ENCODE assay signal across 18 cellular contexts in the genomic region with DNA sequence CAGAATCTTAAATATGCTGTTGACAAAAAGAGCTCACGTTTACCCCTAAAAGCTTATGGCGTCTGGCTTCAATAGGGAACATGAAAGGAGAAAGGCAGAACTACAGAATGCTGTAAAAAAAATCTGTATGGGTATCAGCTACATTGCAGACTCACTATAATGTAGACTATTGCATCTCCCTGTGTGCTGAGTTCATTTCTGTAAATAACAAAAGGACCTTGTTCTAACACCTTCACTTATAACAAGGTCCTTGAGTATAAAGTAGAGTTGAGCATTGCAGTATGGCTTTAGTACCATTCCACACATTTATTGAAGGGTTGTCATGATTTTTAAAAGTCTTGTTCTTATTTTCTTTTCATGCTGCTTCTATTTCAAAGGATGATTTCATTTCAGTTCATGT.
DNase-seq lines count a peak whose midpoint lies in the region; ATAC-seq and TF ChIP-seq lines count a peak whose summit lies in the region.
"Had no signal": no experiment of that assay in that cellular context is flagged by ENCODE, and none has a peak within 500 bp of the region (broad histone marks: within the 10 kb centered on the region; RNA-seq: fewer than 3 reads in every experiment).

No MANE protein-coding gene starts in this region.

- CTCF ChIA-PET in HEK293 (lab: Yijun Ruan, JAX) = no interaction called here

- ATAC-seq in Right ventricle myocardium superior (ENCODE audit: poor library complexity) (peak; percentile 39), Right ventricle myocardium inferior (no peak), left lung (peak; percentile 91), HG03097 (IDR thresholded peaks at IDR 0.05; ENCODE audit: low FRiP score, unreplicated experiment) (no peak)
- ATAC-seq: A549; CD8-positive, alpha-beta T cell had no signal

- no peaks in the 10 kb centered on the region for H3K9me3 ChIP-seq in HEK293 (ENCODE audit: control insufficient read depth, insufficient read depth, low read depth, low read length)
- H3K9me3 ChIP-seq in endocrine pancreas (ENCODE audit: control insufficient read depth, low read length) = no peaks in the 10 kb centered on the region
- no peaks in the 10 kb centered on the region for H3K9me3 ChIP-seq in left lung
- H3K9me3 ChIP-seq: A549; BLaER1 treated with 17β-estradiol and CSF1 and Interleukin-3, amounts not matched to agents 10 nM and 100 nM; Caco-2 had no signal

- POLR2A ChIA-PET in HEK293 (lab: Yijun Ruan, JAX) = no interaction called here

- H3K27ac ChIP-seq in HEK293 (ENCODE audit: extremely low read depth, low read depth, low read length) (no peak overlapping the region), left lung (no peak overlapping the region)
- H3K27ac ChIP-seq: 22Rv1; A549; BLaER1 treated with 17β-estradiol and CSF1 and Interleukin-3, amounts not matched to agents 10 nM and 100 nM; C4-2B had no signal

- TF ChIP-seq CTCF in HEK293 (tag by site-specific recombination; IDR thresholded peaks at IDR 0.05) (no peak), left lung (IDR thresholded peaks at IDR 0.05) (no peak)

- DNase-seq in Right ventricle myocardium superior (no peak), Right ventricle myocardium inferior (ENCODE audit: missing footprints) (no peak), left lung (no peak), SKM-1 treated with dmso at 0.1 percent for 144 hours (lab: John Stamatoyannopoulos, UW; ENCODE audit: unreplicated experiment) (no peak)
- DNase-seq: AML-193; Caco-2; Calu3; CD4-positive, alpha-beta T cell; CD8-positive, alpha-beta T cell; DMS79 treated with DMSO at 0.1 percent for 48 hours; GF-D8 had no signal

- H3K27me3 ChIP-seq in endocrine pancreas (ENCODE audit: control insufficient read depth, insufficient read depth, low read length) (no peaks in the 10 kb centered on the region), left lung (no peaks in the 10 kb centered on the region)
- H3K27me3 ChIP-seq: BLaER1 treated with 17β-estradiol and CSF1 and Interleukin-3, amounts not matched to agents 10 nM and 100 nM had no signal

- H3K9ac ChIP-seq in endocrine pancreas (ENCODE audit: control insufficient read depth, insufficient read depth, low read length) = no peak overlapping the region
- H3K9ac ChIP-seq: BLaER1 treated with 17β-estradiol and CSF1 and Interleukin-3, amounts not matched to agents 10 nM and 100 nM had no signal

- H3K4me1 ChIP-seq in HEK293 (ENCODE audit: control insufficient read depth, insufficient read depth, low read length) = no peaks in the 10 kb centered on the region
- peaks cover 17% of the 10 kb centered on the region for H3K4me1 ChIP-seq in endocrine pancreas (ENCODE audit: control insufficient read depth, insufficient read depth, low read length)
- no peaks in the 10 kb centered on the region for H3K4me1 ChIP-seq in left lung
- H3K4me1 ChIP-seq: A549; BLaER1 treated with 17β-estradiol and CSF1 and Interleukin-3, amounts not matched to agents 10 nM and 100 nM; Caco-2 had no signal

- H3K36me3 ChIP-seq in HEK293 (ENCODE audit: control insufficient read depth in 2 of 2, insufficient read depth in 1 of 2, low read length in 2 of 2) = no peaks in the 10 kb centered on the region
- H3K36me3 ChIP-seq in endocrine pancreas (ENCODE audit: control insufficient read depth, insufficient read depth, low read length) = no peaks in the 10 kb centered on the region
- H3K36me3 ChIP-seq in left lung = no peaks in the 10 kb centered on the region
- H3K36me3 ChIP-seq: BLaER1 treated with 17β-estradiol and CSF1 and Interleukin-3, amounts not matched to agents 10 nM and 100 nM had no signal

- intact Hi-C loops in Right ventricle myocardium superior (cut with DNase I) (no loop called here), Right ventricle myocardium inferior (cut with DNase I) (no loop called here), left lung (cut with DNase I) (no loop called here)

- no peak overlapping the region for H3K4me3 ChIP-seq in HEK293 (ENCODE audit: low read depth, low read length)
- peak overlapping the region; percentile 34 for H3K4me3 ChIP-seq in endocrine pancreas (ENCODE audit: control insufficient read depth, insufficient read depth, low read length)
- H3K4me3 ChIP-seq in left lung = no peak overlapping the region
- H3K4me3 ChIP-seq: A549; BLaER1 treated with 17β-estradiol and CSF1 and Interleukin-3, amounts not matched to agents 10 nM and 100 nM had no signal

TF ChIP-seq in HEK293, 187 proteins besides CTCF, POLR2A, EP300 and RAD21:
- TF ChIP-seq ZNF132 (tag by site-specific recombination; IDR thresholded peaks at IDR 0.05; ENCODE audit: borderline replicate concordance) (no peak), ZXDB (tag by site-specific recombination; IDR thresholded peaks at IDR 0.05) (no peak)
- TF ChIP-seq, protein P1, sequence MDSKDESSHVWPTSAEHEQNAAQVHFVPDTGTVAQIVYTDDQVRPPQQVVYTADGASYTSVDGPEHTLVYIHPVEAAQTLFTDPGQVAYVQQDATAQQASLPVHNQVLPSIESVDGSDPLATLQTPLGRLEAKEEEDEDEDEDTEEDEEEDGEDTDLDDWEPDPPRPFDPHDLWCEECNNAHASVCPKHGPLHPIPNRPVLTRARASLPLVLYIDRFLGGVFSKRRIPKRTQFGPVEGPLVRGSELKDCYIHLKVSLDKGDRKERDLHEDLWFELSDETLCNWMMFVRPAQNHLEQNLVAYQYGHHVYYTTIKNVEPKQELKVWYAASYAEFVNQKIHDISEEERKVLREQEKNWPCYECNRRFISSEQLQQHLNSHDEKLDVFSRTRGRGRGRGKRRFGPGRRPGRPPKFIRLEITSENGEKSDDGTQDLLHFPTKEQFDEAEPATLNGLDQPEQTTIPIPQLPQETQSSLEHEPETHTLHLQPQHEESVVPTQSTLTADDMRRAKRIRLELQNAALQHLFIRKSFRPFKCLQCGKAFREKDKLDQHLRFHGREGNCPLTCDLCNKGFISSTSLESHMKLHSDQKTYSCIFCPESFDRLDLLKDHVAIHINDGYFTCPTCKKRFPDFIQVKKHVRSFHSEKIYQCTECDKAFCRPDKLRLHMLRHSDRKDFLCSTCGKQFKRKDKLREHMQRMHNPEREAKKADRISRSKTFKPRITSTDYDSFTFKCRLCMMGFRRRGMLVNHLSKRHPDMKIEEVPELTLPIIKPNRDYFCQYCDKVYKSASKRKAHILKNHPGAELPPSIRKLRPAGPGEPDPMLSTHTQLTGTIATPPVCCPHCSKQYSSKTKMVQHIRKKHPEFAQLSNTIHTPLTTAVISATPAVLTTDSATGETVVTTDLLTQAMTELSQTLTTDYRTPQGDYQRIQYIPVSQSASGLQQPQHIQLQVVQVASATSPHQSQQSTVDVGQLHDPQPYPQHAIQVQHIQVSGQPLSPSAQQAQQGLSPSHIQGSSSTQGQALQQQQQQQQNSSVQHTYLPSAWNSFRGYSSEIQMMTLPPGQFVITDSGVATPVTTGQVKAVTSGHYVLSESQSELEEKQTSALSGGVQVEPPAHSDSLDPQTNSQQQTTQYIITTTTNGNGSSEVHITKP (tag by site-specific recombination; IDR thresholded peaks at IDR 0.05) = peak; percentile 52; the same call in 1 of the 2 replicates

Comparison
In these comparisons a context has a peak if more than half of its experiments do, and no peak if none do; other contexts are left out.
1. ATAC-seq: peak in Right ventricle myocardium superior (single experiment) and left lung (single experiment); none in Right ventricle myocardium inferior (single experiment) and HG03097 (single experiment).